In the genomic region with DNA sequence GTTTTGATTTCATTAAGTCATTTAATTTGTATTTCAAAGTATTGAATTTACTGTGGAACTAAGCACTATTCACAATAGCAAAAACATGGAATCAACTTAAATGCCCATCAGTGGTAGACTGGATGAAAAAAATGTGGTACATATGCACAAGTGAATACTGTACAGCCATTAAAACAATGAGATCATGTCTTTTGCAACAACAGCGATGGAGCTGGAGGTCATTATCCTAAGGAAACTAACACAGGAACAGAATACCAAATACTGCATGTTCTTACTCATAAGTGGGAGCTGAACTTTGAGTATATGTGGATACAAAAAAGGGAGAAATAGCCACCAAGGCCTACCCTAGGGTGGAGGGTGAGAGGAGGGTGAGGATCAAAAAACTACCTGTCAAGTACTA, we compare ENCODE assay signal across 15 cellular contexts.
DNase-seq lines count a peak whose midpoint lies in the region; ATAC-seq lines count a peak whose summit lies in the region.
"Had no signal": no experiment of that assay in that cellular context is flagged by ENCODE, and none has a peak within 500 bp of the region (broad histone marks: within the 10 kb centered on the region; RNA-seq: fewer than 3 reads in every experiment).

No MANE protein-coding gene starts in this region.

- intact Hi-C loops in activated CD4-positive, alpha-beta memory T cell treated with anti-CD3 and anti-CD28 coated beads for 36 hours (cut with micrococcal nuclease): loop anchor here (5.0 kb wide), 2 partner anchors 78 to 163 kb away; a partner anchor contains a TSS

- CTCF ChIA-PET in activated CD4-positive, alpha-beta memory T cell treated with anti-CD3 and anti-CD28 coated beads for 36 hours (lab: Charles Lee): interaction anchor here (0.5 to 0.6 kb wide), 2 partner anchors 10 to 265 kb away, joined by 3 read pairs; no protein-coding TSS in a partner anchor

- H3K9me3 Mint-ChIP-seq in activated T-cell treated with anti-CD3 and anti-CD28 coated beads, Interleukin-2, amount 50 U/mL, for 72 hours: peaks cover 2% of the 10 kb centered on the region in 2 donors
- H3K9me3 Mint-ChIP-seq in activated CD4-positive, alpha-beta memory T cell treated with anti-CD3 and anti-CD28 coated beads for 36 hours: peaks cover 5% of the 10 kb centered on the region
- peaks cover 5% of the 10 kb centered on the region for H3K9me3 Mint-ChIP-seq in stimulated activated effector memory CD8-positive, alpha-beta T cell treated with anti-CD3 and anti-CD28 coated beads, Interleukin-12 subunit alpha, Interleukin-12 subunit beta, amount 100 ng/mL, for 72 hours

- no peaks in the 10 kb centered on the region for H3K27me3 Mint-ChIP-seq in activated T-cell treated with anti-CD3 and anti-CD28 coated beads, Interleukin-2, amount 50 U/mL, for 72 hours (ENCODE audit: low read depth)
- no peaks in the 10 kb centered on the region for H3K27me3 Mint-ChIP-seq in activated CD4-positive, alpha-beta memory T cell treated with anti-CD3 and anti-CD28 coated beads for 36 hours

- H3K27ac Mint-ChIP-seq in activated T-cell treated with anti-CD3 and anti-CD28 coated beads, Interleukin-2, amount 50 U/mL, for 72 hours: peak overlapping the region; percentile 92
- H3K27ac Mint-ChIP-seq in activated CD4-positive, alpha-beta memory T cell treated with anti-CD3 and anti-CD28 coated beads for 36 hours: peak overlapping the region; percentile 79
- peak overlapping the region; percentile 88 for H3K27ac Mint-ChIP-seq in stimulated activated effector memory CD8-positive, alpha-beta T cell treated with anti-CD3 and anti-CD28 coated beads, Interleukin-12 subunit alpha, Interleukin-12 subunit beta, amount 100 ng/mL, for 72 hours

- POLR2A ChIA-PET in activated CD4-positive, alpha-beta memory T cell treated with anti-CD3 and anti-CD28 coated beads for 36 hours (lab: Charles Lee): interaction anchor here (1.0 kb wide), 1 partner anchor 90 kb away, joined by 3 read pairs; no protein-coding TSS in a partner anchor

- in situ Hi-C loops in ACHN (cut with HindIII; ENCODE audit: low pct_ligation_motif_present, low pct_unique_long_range_greater_than_20kb, low sequenced_read_pairs): no loop called here

- H3K36me3 Mint-ChIP-seq in activated T-cell treated with anti-CD3 and anti-CD28 coated beads, Interleukin-2, amount 50 U/mL, for 72 hours (ENCODE audit: insufficient read depth in 2 of 2): peaks cover 13 to 29% of the 10 kb centered on the region in 2 donors
- peaks cover 18% of the 10 kb centered on the region for H3K36me3 Mint-ChIP-seq in activated CD4-positive, alpha-beta memory T cell treated with anti-CD3 and anti-CD28 coated beads for 36 hours
- peaks cover 22% of the 10 kb centered on the region for H3K36me3 Mint-ChIP-seq in stimulated activated effector memory CD8-positive, alpha-beta T cell treated with anti-CD3 and anti-CD28 coated beads, Interleukin-12 subunit alpha, Interleukin-12 subunit beta, amount 100 ng/mL, for 72 hours

- H3K4me3 Mint-ChIP-seq in activated T-cell treated with anti-CD3 and anti-CD28 coated beads, Interleukin-2, amount 50 U/mL, for 72 hours: no peak overlapping the region
- no peak overlapping the region for H3K4me3 Mint-ChIP-seq in activated CD4-positive, alpha-beta memory T cell treated with anti-CD3 and anti-CD28 coated beads for 36 hours
- no peak overlapping the region for H3K4me3 Mint-ChIP-seq in stimulated activated effector memory CD8-positive, alpha-beta T cell treated with anti-CD3 and anti-CD28 coated beads, Interleukin-12 subunit alpha, Interleukin-12 subunit beta, amount 100 ng/mL, for 72 hours

- peaks cover 36% of the 10 kb centered on the region for H3K4me1 Mint-ChIP-seq in activated T-cell treated with anti-CD3 and anti-CD28 coated beads, Interleukin-2, amount 50 U/mL, for 72 hours (ENCODE audit: low read depth)
- peaks cover 27% of the 10 kb centered on the region for H3K4me1 Mint-ChIP-seq in activated CD4-positive, alpha-beta memory T cell treated with anti-CD3 and anti-CD28 coated beads for 36 hours (ENCODE audit: low read depth)
- peaks cover 17% of the 10 kb centered on the region for H3K4me1 Mint-ChIP-seq in stimulated activated effector memory CD8-positive, alpha-beta T cell treated with anti-CD3 and anti-CD28 coated beads, Interleukin-12 subunit alpha, Interleukin-12 subunit beta, amount 100 ng/mL, for 72 hours

- ATAC-seq in activated T-cell treated with anti-CD3 and anti-CD28 coated beads, Interleukin-2, amount 50 U/mL, for 72 hours (replicated peaks in 1 of 2): no peak
- ATAC-seq in stimulated activated effector memory CD8-positive, alpha-beta T cell treated with anti-CD3 and anti-CD28 coated beads, Interleukin-12 subunit alpha, Interleukin-12 subunit beta, amount 100 ng/mL, for 72 hours: no peak
- ATAC-seq: Panc1, Right ventricle myocardium inferior had no signal

- DNase-seq in activated T-cell treated with anti-CD3 and anti-CD28 coated beads, Interleukin-2, amount 50 U/mL, for 72 hours: no peak
- no peak for DNase-seq in activated T-cell treated with anti-CD3 and anti-CD28 coated beads, Interleukin-2, amount 50 U/mL, for 1 hour
- no peak for DNase-seq in activated CD4-positive, alpha-beta memory T cell treated with anti-CD3 and anti-CD28 coated beads for 36 hours
- peak; percentile 42 for DNase-seq in dermis blood vessel endothelial cell
- DNase-seq in stimulated activated effector memory CD8-positive, alpha-beta T cell treated with anti-CD3 and anti-CD28 coated beads, Interleukin-12 subunit alpha, Interleukin-12 subunit beta, amount 100 ng/mL, for 72 hours (ENCODE audit: low spot score in 2 of 2): no peak
- DNase-seq in HuH-7.5 (ENCODE audit: low spot score): no peak
- DNase-seq in ACHN: no peak
- no peak for DNase-seq in T-helper 1 cell
- DNase-seq: GF-D8, KG1, NCI-H1092, NCI-H1694, NCI-H446 had no signal
